18 cellular contexts compared by ENCODE assay signal in the genomic region with DNA sequence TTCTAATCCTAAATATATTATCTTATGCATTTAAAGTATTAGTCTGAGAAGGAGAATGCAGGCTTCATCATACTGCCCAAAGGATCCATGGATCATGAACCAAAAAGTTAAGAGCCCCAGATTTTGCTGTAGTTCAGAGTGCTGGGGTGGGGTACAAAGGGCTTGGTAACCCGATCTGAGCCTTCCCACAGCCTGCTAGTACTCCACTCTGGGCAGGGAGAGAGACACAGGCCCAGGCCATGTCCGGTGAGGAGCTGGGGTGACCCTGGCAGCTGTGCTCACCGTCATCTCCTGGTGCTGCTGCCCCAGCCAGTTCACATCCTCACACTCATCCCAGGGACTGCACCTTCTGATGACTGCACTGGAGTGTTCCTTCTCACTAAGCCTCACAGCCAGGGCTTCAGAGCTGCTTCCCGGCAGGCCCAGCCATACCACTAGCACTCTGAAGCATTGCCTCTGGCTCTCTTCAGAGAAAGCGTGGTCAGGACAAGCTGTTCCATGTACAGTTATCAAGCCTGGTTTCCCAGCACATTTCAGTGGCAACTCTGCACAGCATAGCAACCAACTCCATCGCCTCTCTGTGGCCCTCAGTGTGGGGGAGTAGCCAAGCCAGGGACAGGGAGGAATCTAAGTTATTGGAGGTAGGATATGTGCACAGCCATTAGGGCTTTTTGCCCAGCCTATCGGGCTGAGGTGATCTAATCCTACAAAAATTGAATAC.
DNase-seq lines count a peak whose midpoint lies in the region; ATAC-seq and TF ChIP-seq lines count a peak whose summit lies in the region.
"Had no signal": no experiment of that assay in that cellular context is flagged by ENCODE, and none has a peak within 500 bp of the region (broad histone marks: within the 10 kb centered on the region; RNA-seq: fewer than 3 reads in every experiment).

No MANE protein-coding gene starts in this region.

- peak; percentile 33 for DNase-seq in EH (ENCODE audit: low read depth)
- DNase-seq in astrocyte of the cerebellum (ENCODE audit: low read depth), result peak; percentile 69
- DNase-seq in left cardiac atrium, result peak; percentile 24
- DNase-seq in nephron progenitor cell, result peak; percentile 18
- no peak for DNase-seq in activated naive CD4-positive, alpha-beta T cell treated with Interleukin-2 at 50 U/mL for 16 hours
- DNase-seq: activated CD4-positive, alpha-beta T cell treated with anti-CD3 and anti-CD28 coated beads for 4 hours; activated gamma-delta T cell treated with Interleukin-2 at 50 U/mL for 16 hours; hippocampal formation; Kasumi-1; NCI-H1436; SK-N-SH had no signal

- H3K36me3 Mint-ChIP-seq in nephron progenitor cell (ENCODE audit: low read depth), result no peaks in the 10 kb centered on the region
- H3K36me3 Mint-ChIP-seq: CD14-positive monocyte had no signal

- ATAC-seq in left cardiac atrium (peak in 1 of 2 donors; percentile 12), GM21360 (IDR thresholded peaks at IDR 0.05; ENCODE audit: unreplicated experiment) (no peak), HG03521 (IDR thresholded peaks at IDR 0.05; ENCODE audit: unreplicated experiment) (no peak), HG02938 (IDR thresholded peaks at IDR 0.05; ENCODE audit: unreplicated experiment) (no peak)
- ATAC-seq: A549, body of pancreas had no signal

- no peak overlapping the region for H3K4me3 Mint-ChIP-seq in nephron progenitor cell
- H3K4me3 Mint-ChIP-seq: CD14-positive monocyte had no signal

- H3K27me3 Mint-ChIP-seq in nephron progenitor cell (ENCODE audit: low read depth, poor library complexity), result peaks cover 11% of the 10 kb centered on the region

- peak overlapping the region; percentile 47 for H3K27ac Mint-ChIP-seq in nephron progenitor cell

- H3K9me3 Mint-ChIP-seq in nephron progenitor cell, result no peaks in the 10 kb centered on the region

- peaks cover 34% of the 10 kb centered on the region for H3K4me1 Mint-ChIP-seq in nephron progenitor cell
- H3K4me1 Mint-ChIP-seq: CD14-positive monocyte had no signal

- TF ChIP-seq CTCF in astrocyte of the cerebellum (IDR thresholded peaks at IDR 0.05; ENCODE audit: low read depth, low read length, missing control alignments) (no peak), nephron progenitor cell (IDR thresholded peaks at IDR 0.05) (no peak)

- no peak overlapping the region for H3K4me3 ChIP-seq in astrocyte of the cerebellum (ENCODE audit: low read depth, low read length)
- H3K4me3 ChIP-seq: A549, body of pancreas, tibial nerve had no signal

- intact Hi-C loops in left cardiac atrium (cut with DNase I), result loop anchor here in 1 of 2 donors (10.0 kb wide), 1 partner anchor 98 kb away; no protein-coding TSS in a partner anchor

- in situ Hi-C loops in astrocyte of the cerebellum (cut with HindIII; ENCODE audit: low sequenced_read_pairs), result no loop called here
